1 cellular context compared by ENCODE assay signal in genomic region chr7:112550468-112551060, GRCh38.
TF ChIP-seq lines count a peak whose summit lies in the region.

No MANE protein-coding gene starts in this region.

TF ChIP-seq in WTC11, 78 proteins besides CTCF, POLR2A, EP300 and RAD21 (continued from another document):
- TF ChIP-seq E2F5 (CRISPR knock-in tag; IDR thresholded peaks at IDR 0.05): no peak
- no peak for TF ChIP-seq KAT7 (CRISPR knock-in tag; IDR thresholded peaks at IDR 0.05; ENCODE audit: borderline replicate concordance)
- no peak for TF ChIP-seq PRRX2 (CRISPR knock-in tag; IDR thresholded peaks at IDR 0.05)
- no peak for TF ChIP-seq NFYB (CRISPR knock-in tag; conservative IDR thresholded peaks at IDR 0.05; ENCODE audit: low read depth)
- no peak for TF ChIP-seq ZNF671 (CRISPR knock-in tag; IDR thresholded peaks at IDR 0.05)
- TF ChIP-seq IRF2 (CRISPR knock-in tag; IDR thresholded peaks at IDR 0.05; ENCODE audit: borderline replicate concordance, low read depth): no peak
- TF ChIP-seq E2F4 (CRISPR knock-in tag; IDR thresholded peaks at IDR 0.05; ENCODE audit: borderline replicate concordance, low read depth): no peak
- TF ChIP-seq NFATC4 (CRISPR knock-in tag; IDR thresholded peaks at IDR 0.05): no peak
- TF ChIP-seq GABPB1 (CRISPR knock-in tag; IDR thresholded peaks at IDR 0.05): no peak
- no peak for TF ChIP-seq MXD4 (CRISPR knock-in tag; IDR thresholded peaks at IDR 0.05; ENCODE audit: borderline replicate concordance)
